ENCODE assay signal across 29 cellular contexts in the genomic region with DNA sequence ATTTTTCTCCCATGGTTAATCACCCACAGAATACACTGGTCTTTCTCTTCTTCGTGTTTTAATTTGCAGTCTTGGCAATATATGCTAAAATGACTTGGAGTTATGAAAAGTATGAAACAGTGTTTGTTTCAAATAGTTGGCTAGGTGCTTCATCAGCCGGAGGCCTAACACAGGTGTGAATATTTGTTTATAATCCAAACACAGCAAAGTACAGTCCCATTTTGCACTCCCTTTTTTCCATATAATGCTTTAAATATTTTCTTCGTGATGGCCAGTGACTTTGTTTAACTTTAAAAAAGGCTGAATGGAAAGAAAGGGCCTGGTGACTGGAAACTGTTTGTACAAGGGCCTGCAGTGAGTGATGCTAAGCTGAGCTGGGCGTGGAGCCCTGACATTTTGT.
"Had no signal": no experiment of that assay in that cellular context is flagged by ENCODE, and none has a peak within 500 bp of the region (broad histone marks: within the 10 kb centered on the region; RNA-seq: fewer than 3 reads in every experiment).

No MANE protein-coding gene starts in this region.

- H3K27me3 ChIP-seq: heart left ventricle, neutrophil, right atrium auricular region, testis, thyroid gland, transverse colon, upper lobe of left lung had no signal

- H3K4me3 ChIP-seq: heart left ventricle, left ventricle myocardium inferior, lung, mucosa of descending colon, psoas muscle, right atrium auricular region, smooth muscle cell, testis, thyroid gland, transverse colon, upper lobe of left lung had no signal

- H3K27ac ChIP-seq: left ventricle myocardium inferior, neutrophil, parathyroid adenoma, psoas muscle, right atrium auricular region, testis, thyroid gland, upper lobe of left lung had no signal

- H3K9ac ChIP-seq: parathyroid adenoma had no signal

- H3K36me3 ChIP-seq: heart left ventricle, left ventricle myocardium inferior, neutrophil, right atrium auricular region, thyroid gland, transverse colon, upper lobe of left lung had no signal

- H2AFZ ChIP-seq: parathyroid adenoma had no signal

- ATAC-seq: heart left ventricle; left colon; mucosa of descending colon; naive thymus-derived CD8-positive, alpha-beta T cell; sciatic nerve; stimulated activated memory B cell treated with anti-CD40 and anti-IgM and Interleukin-4, amounts not matched to agents 10 μg/mL and 1 μg/mL and 100 μg/mL, for 72 hours; stimulated activated naive CD8-positive, alpha-beta T cell treated with anti-CD3 and anti-CD28 coated beads, Interleukin-15, Interleukin-2, amounts not matched to agents 100 U/mL and 50 U/mL, for 24 hours had no signal

- H3K9me3 ChIP-seq: heart left ventricle, left ventricle myocardium inferior, mucosa of descending colon, neutrophil, psoas muscle, right atrium auricular region, testis, thyroid gland, transverse colon, upper lobe of left lung had no signal

- FAIRE-seq: islet of Langerhans, kidney had no signal

- DNase-seq: glutamatergic neuron; heart left ventricle; hypothalamus; immature natural killer cell; kidney; left colon; left ventricle myocardium inferior; midbrain; mucosa of descending colon; naive thymus-derived CD8-positive, alpha-beta T cell; occipital lobe; psoas muscle; stimulated activated CD4-positive, alpha-beta T cell treated with anti-CD3 and anti-CD28 coated beads, Interleukin-1b, Interleukin-23, amount 100 ng/mL, for 48 hours; stimulated activated CD4-positive, alpha-beta T cell treated with anti-CD3 and anti-CD28 coated beads, Interleukin-2, amount 100 ng/mL, for 48 hours; stimulated activated CD4-positive, alpha-beta T cell treated with anti-CD3 and anti-CD28 coated beads, Interleukin-4, amount 100 ng/mL, for 4 hours; stimulated activated CD8-positive, alpha-beta memory T cell treated with anti-CD3 and anti-CD28 coated beads, Interleukin-4, amount 100 ng/mL, for 48 hours; stimulated activated naive CD8-positive, alpha-beta T cell treated with anti-CD3 and anti-CD28 coated beads, Interleukin-15, Interleukin-2, amounts not matched to agents 100 U/mL and 50 U/mL, for 24 hours; testis; thyroid gland; transverse colon; upper lobe of left lung had no signal

- H3K4me1 ChIP-seq: heart left ventricle, left ventricle myocardium inferior, parathyroid adenoma, psoas muscle, right atrium auricular region, testis, thyroid gland, upper lobe of left lung had no signal

- H3K4me2 ChIP-seq: smooth muscle cell had no signal
